Comparison of ENCODE assay signal across 15 cellular contexts in the genomic region with DNA sequence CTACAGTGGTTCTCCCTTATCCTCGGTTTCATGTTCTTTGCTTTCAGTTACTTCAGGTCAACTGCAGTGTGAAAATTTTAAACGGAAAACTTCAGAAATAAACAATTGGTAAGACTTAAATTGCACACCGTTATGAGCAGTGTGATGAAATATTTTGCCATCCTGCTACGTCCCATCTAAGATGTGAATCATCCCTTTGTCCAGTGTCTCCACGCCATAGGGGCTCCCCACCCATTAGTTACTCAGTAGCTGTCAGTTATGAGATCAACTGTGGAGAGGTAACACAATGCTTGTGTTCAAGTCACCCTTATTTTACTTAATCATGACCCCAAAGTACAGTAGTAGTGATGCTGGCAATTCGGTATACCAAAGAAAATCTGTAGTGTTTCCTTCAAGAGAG. TPM values are rescaled to one million over a fixed set of nuclear protein-coding genes. Genes with fewer than 3 reads are reported as not detected.
DNase-seq lines count a peak whose midpoint lies in the region; FAIRE-seq and TF ChIP-seq lines count a peak whose summit lies in the region.
"Had no signal": no experiment of that assay in that cellular context is flagged by ENCODE, and none has a peak within 500 bp of the region (broad histone marks: within the 10 kb centered on the region; RNA-seq: fewer than 3 reads in every experiment).

No MANE protein-coding gene starts in this region.

- H3K4me1 Mint-ChIP-seq in MCF 10A (ENCODE audit: insufficient read depth, unreplicated experiment) = peaks cover 30% of the 10 kb centered on the region

- intact Hi-C loops in MCF 10A (cut with micrococcal nuclease) = loop anchor here (2.0 kb wide), 1 partner anchor 46 kb away; no protein-coding TSS in a partner anchor
- intact Hi-C loops in breast epithelium (cut with DNase I; ENCODE audit: low total_unique reads) = no loop called here

- no peaks in the 10 kb centered on the region for H3K36me3 ChIP-seq in breast epithelium
- H3K36me3 ChIP-seq in WERI-Rb-1 = peaks cover 20% of the 10 kb centered on the region

- CTCF ChIA-PET in MCF 10A (lab: Yijun Ruan, JAX) = no interaction called here

- DNase-seq in MCF 10A (ENCODE audit: unreplicated experiment) (peak; percentile 88), breast epithelium (ENCODE audit: low spot score in 2 of 2) (no peak), SW480 (ENCODE audit: low spot score) (peak; percentile 62), fibroblast of mammary gland (ENCODE audit: low read depth) (peak; percentile 79), stromal cell of bone marrow (ENCODE audit: low read depth) (peak; percentile 9), WERI-Rb-1 (no peak), DMS114 treated with DMSO at 0.1 percent for 48 hours (lab: John Stamatoyannopoulos, UW; ENCODE audit: unreplicated experiment) (no peak), GM12892 (ENCODE audit: insufficient read length) (no peak)
- DNase-seq: activated naive CD4-positive, alpha-beta T cell treated with anti-CD3 and anti-CD28 coated beads for 36 hours; head of caudate nucleus; left lung; MV-4-11; T-helper 9 cell; transverse colon had no signal

- H3K27ac ChIP-seq in breast epithelium (no peak overlapping the region), WERI-Rb-1 (no peak overlapping the region)
- H3K27ac ChIP-seq: 22Rv1, left lung, transverse colon had no signal

- TF ChIP-seq POLR2A in breast epithelium (IDR thresholded peaks at IDR 0.05) (no peak), GM12892 (IDR thresholded peaks at IDR 0.05; ENCODE audit: low read depth, low read length) (no peak)

- peak overlapping the region; percentile 8 for H3K4me3 Mint-ChIP-seq in MCF 10A (ENCODE audit: unreplicated experiment)
- H3K4me3 Mint-ChIP-seq: activated naive CD4-positive, alpha-beta T cell treated with anti-CD3 and anti-CD28 coated beads for 36 hours had no signal

- no peak for FAIRE-seq in GM12892 (lab: Jason Lieb, UNC)

- H3K4me3 ChIP-seq in breast epithelium (no peak overlapping the region), fibroblast of mammary gland (ENCODE audit: control insufficient read depth, low read depth, low read length) (no peak overlapping the region), WERI-Rb-1 (ENCODE audit: low read depth, low read length) (no peak overlapping the region)
- H3K4me3 ChIP-seq: left lung, transverse colon had no signal

- H3K9me3 ChIP-seq in breast epithelium (no peaks in the 10 kb centered on the region), WERI-Rb-1 (ENCODE audit: severe bottlenecking) (no peaks in the 10 kb centered on the region)
- H3K9me3 ChIP-seq: left lung, transverse colon had no signal

- no peaks in the 10 kb centered on the region for H3K9me3 Mint-ChIP-seq in MCF 10A (ENCODE audit: unreplicated experiment)
- H3K9me3 Mint-ChIP-seq: activated naive CD4-positive, alpha-beta T cell treated with anti-CD3 and anti-CD28 coated beads for 36 hours had no signal

- no peak for TF ChIP-seq CTCF in MCF 10A (IDR thresholded peaks at IDR 0.05; ENCODE audit: unreplicated experiment)
- TF ChIP-seq CTCF in breast epithelium (IDR thresholded peaks at IDR 0.05) = no peak
- no peak for TF ChIP-seq CTCF in fibroblast of mammary gland (conservative IDR thresholded peaks at IDR 0.05; ENCODE audit: control insufficient read depth, insufficient read depth, low read depth, low read length)
- TF ChIP-seq CTCF in WERI-Rb-1 (IDR thresholded peaks at IDR 0.05; ENCODE audit: low read depth, low read length) = no peak

- peaks cover 23% of the 10 kb centered on the region for H3K36me3 Mint-ChIP-seq in MCF 10A (ENCODE audit: insufficient read depth, unreplicated experiment)

- peak overlapping the region; percentile 81 for H3K27ac Mint-ChIP-seq in MCF 10A (ENCODE audit: low read depth, unreplicated experiment)
- H3K27ac Mint-ChIP-seq: activated naive CD4-positive, alpha-beta T cell treated with anti-CD3 and anti-CD28 coated beads for 36 hours had no signal

- no TSS peak for BruUV-seq in MCF 10A (replicated peaks; lab: Mats Ljungman, UMichigan)

- no peaks in the 10 kb centered on the region for H3K27me3 Mint-ChIP-seq in MCF 10A (ENCODE audit: insufficient read depth, unreplicated experiment)

- no peaks in the 10 kb centered on the region for H3K4me1 ChIP-seq in breast epithelium

- POLR2A ChIA-PET in MCF 10A (lab: Yijun Ruan, JAX) = interaction anchor here (1.0 to 1.5 kb wide), 2 partner anchors 11 to 30 kb away, joined by 3 to 4 read pairs; no protein-coding TSS in a partner anchor

- H3K27me3 ChIP-seq in breast epithelium = no peaks in the 10 kb centered on the region
- H3K27me3 ChIP-seq in WERI-Rb-1 (ENCODE audit: insufficient read depth, low read depth, severe bottlenecking) = no peaks in the 10 kb centered on the region
- H3K27me3 ChIP-seq: left lung, transverse colon had no signal

RNA-seq across cellular contexts. Expression of a gene that starts 47.4 kb away (rescaled TPM):
- 114 and 137 TPM in 2 replicates for total RNA-seq in MCF 10A (2022)
- 100 to 1,000 TPM in 1 of 3 donors, 10 to 100 TPM in 2; 92.8 to 101 (median 97.2) TPM for total RNA-seq in breast epithelium
- polyA plus RNA-seq in GM12892 (2012; ENCODE audit: missing spikeins) = 0.06 TPM
- total RNA-seq: activated naive CD4-positive, alpha-beta T cell treated with anti-CD3 and anti-CD28 coated beads for 36 hours had no signal

Comparison
In these comparisons a context has a peak if more than half of its experiments do, and no peak if none do; other contexts are left out.
1. DNase-seq: peak in MCF 10A (single experiment), SW480 (single experiment), fibroblast of mammary gland (single experiment) and stromal cell of bone marrow (single experiment); none in breast epithelium (0 of 2), WERI-Rb-1 (single experiment), DMS114 treated with DMSO at 0.1 percent for 48 hours (single experiment) and GM12892 (single experiment).